ENCODE assay signal across 15 cellular contexts in the genomic region with DNA sequence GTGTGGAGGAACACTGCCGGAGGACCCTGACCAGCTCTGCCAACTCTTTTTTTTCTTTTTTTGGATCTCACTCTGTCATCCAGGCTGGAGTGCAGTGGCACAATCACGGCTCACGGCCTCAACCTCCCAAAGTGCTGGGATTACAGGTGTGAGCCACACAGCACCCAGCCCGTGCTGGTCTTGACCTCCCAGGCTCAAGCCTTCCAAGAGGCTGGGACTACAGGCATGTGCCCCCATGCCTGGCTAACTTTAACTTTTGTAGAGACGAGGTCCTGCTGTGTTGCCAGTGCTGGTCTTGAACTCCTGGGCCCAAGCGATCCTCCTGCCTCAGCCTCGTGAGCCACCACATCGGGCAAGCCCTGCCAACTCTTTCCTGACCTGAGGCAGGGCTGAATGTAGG. TPM values are rescaled to one million over a fixed set of nuclear protein-coding genes. Genes with fewer than 3 reads are reported as not detected.
DNase-seq lines count a peak whose midpoint lies in the region; ATAC-seq and TF ChIP-seq lines count a peak whose summit lies in the region.
"Had no signal": no experiment of that assay in that cellular context is flagged by ENCODE, and none has a peak within 500 bp of the region (broad histone marks: within the 10 kb centered on the region; RNA-seq: fewer than 3 reads in every experiment).

No MANE protein-coding gene starts in this region.

- no peaks in the 10 kb centered on the region for H3K9me3 ChIP-seq in CD8-positive, alpha-beta T cell (ENCODE audit: low read length)
- H3K9me3 ChIP-seq in naive thymus-derived CD4-positive, alpha-beta T cell (ENCODE audit: control insufficient read depth in 2 of 3, low read length in 3 of 3): no peaks in the 10 kb centered on the region
- H3K9me3 ChIP-seq: right atrium auricular region had no signal

- ATAC-seq in CD8-positive, alpha-beta T cell: no peak
- no peak for ATAC-seq in activated T-helper 17 cell treated with anti-CD3 and anti-CD28 coated beads, Interleukin-2, amount 50 U/mL, for 72 hours (replicated peaks)
- ATAC-seq in naive thymus-derived CD4-positive, alpha-beta T cell: no peak

- no peaks in the 10 kb centered on the region for H3K27me3 Mint-ChIP-seq in CD8-positive, alpha-beta T cell (ENCODE audit: low read depth)
- H3K27me3 Mint-ChIP-seq in activated T-helper 17 cell treated with anti-CD3 and anti-CD28 coated beads, Interleukin-2, amount 50 U/mL, for 72 hours: no peaks in the 10 kb centered on the region
- no peaks in the 10 kb centered on the region for H3K27me3 Mint-ChIP-seq in naive thymus-derived CD4-positive, alpha-beta T cell

- H3K4me3 ChIP-seq in CD8-positive, alpha-beta T cell (ENCODE audit: low read depth, low read length): no peak overlapping the region
- peak overlapping the region; percentile 76 for H3K4me3 ChIP-seq in GM12865 (ENCODE audit: low read depth, low read length)
- H3K4me3 ChIP-seq in naive thymus-derived CD4-positive, alpha-beta T cell (ENCODE audit: low read length): no peak overlapping the region
- H3K4me3 ChIP-seq: right atrium auricular region had no signal

- intact Hi-C loops in CD8-positive, alpha-beta T cell (cut with DNase I, micrococcal nuclease): no loop called here
- intact Hi-C loops in naive thymus-derived CD4-positive, alpha-beta T cell (cut with micrococcal nuclease): no loop called here

- no peak for DNase-seq in CD8-positive, alpha-beta T cell
- DNase-seq in GM12865 (ENCODE audit: low read depth) (peak; percentile 18), GM19238 (ENCODE audit: insufficient read length, low spot score) (no peak), HuH-7.5 (ENCODE audit: low spot score) (no peak), SIG-M5 (lab: John Stamatoyannopoulos, UW) (no peak)
- no peak for DNase-seq in naive thymus-derived CD4-positive, alpha-beta T cell
- DNase-seq: activated naive CD4-positive, alpha-beta T cell treated with anti-CD3 and anti-CD28 coated beads for 36 hours; caudate nucleus; erythroblast; HCEC 1CT; NCI-H2029; stimulated activated CD4-positive, alpha-beta T cell treated with anti-CD3 and anti-CD28 coated beads, Interleukin-2, amount 100 ng/mL, for 24 hours had no signal

- no peaks in the 10 kb centered on the region for H3K9me3 Mint-ChIP-seq in CD8-positive, alpha-beta T cell
- H3K9me3 Mint-ChIP-seq in activated T-helper 17 cell treated with anti-CD3 and anti-CD28 coated beads, Interleukin-2, amount 50 U/mL, for 72 hours: no peaks in the 10 kb centered on the region
- H3K9me3 Mint-ChIP-seq in naive thymus-derived CD4-positive, alpha-beta T cell: peaks cover 0 to 9% (median 3%) of the 10 kb centered on the region in 11 donors
- H3K9me3 Mint-ChIP-seq: activated naive CD4-positive, alpha-beta T cell treated with anti-CD3 and anti-CD28 coated beads for 36 hours; nephron had no signal

- H3K4me3 Mint-ChIP-seq in CD8-positive, alpha-beta T cell: peak overlapping the region; percentile 60
- peak overlapping the region; percentile 27 for H3K4me3 Mint-ChIP-seq in activated T-helper 17 cell treated with anti-CD3 and anti-CD28 coated beads, Interleukin-2, amount 50 U/mL, for 72 hours
- peak overlapping the region; percentile 29 to 87 (median 58) for H3K4me3 Mint-ChIP-seq in naive thymus-derived CD4-positive, alpha-beta T cell
- H3K4me3 Mint-ChIP-seq: activated naive CD4-positive, alpha-beta T cell treated with anti-CD3 and anti-CD28 coated beads for 36 hours had no signal

- H3K36me3 ChIP-seq in CD8-positive, alpha-beta T cell (ENCODE audit: insufficient read depth, low read length): no peaks in the 10 kb centered on the region
- no peaks in the 10 kb centered on the region for H3K36me3 ChIP-seq in naive thymus-derived CD4-positive, alpha-beta T cell (ENCODE audit: control insufficient read depth in 2 of 3, insufficient read depth in 3 of 3, low read length in 3 of 3)
- H3K36me3 ChIP-seq: right atrium auricular region had no signal

- no peak for TF ChIP-seq CTCF in CD8-positive, alpha-beta T cell (IDR thresholded peaks at IDR 0.05)
- no peak for TF ChIP-seq CTCF in GM12865 (IDR thresholded peaks at IDR 0.05; ENCODE audit: insufficient read depth, low read depth, low read length, missing control alignments)

- H3K4me1 Mint-ChIP-seq in CD8-positive, alpha-beta T cell (ENCODE audit: low read depth): peaks cover 62% of the 10 kb centered on the region
- peaks cover 23% of the 10 kb centered on the region for H3K4me1 Mint-ChIP-seq in activated T-helper 17 cell treated with anti-CD3 and anti-CD28 coated beads, Interleukin-2, amount 50 U/mL, for 72 hours
- H3K4me1 Mint-ChIP-seq in naive thymus-derived CD4-positive, alpha-beta T cell: peaks cover 49 to 72% (median 61%) of the 10 kb centered on the region in 7 donors

- CTCF ChIA-PET in CD8-positive, alpha-beta T cell (lab: Charles Lee): interaction anchor here (0.6 kb wide), 1 partner anchor 971 kb away, joined by 3 read pairs; no protein-coding TSS in a partner anchor
- CTCF ChIA-PET in naive thymus-derived CD4-positive, alpha-beta T cell (lab: Charles Lee): interaction anchor here (0.7 kb wide), 1 partner anchor 11 kb away, joined by 3 read pairs; no protein-coding TSS in a partner anchor

- H3K4me1 ChIP-seq in CD8-positive, alpha-beta T cell (ENCODE audit: insufficient read depth, low read length): peaks cover 37% of the 10 kb centered on the region
- H3K4me1 ChIP-seq in naive thymus-derived CD4-positive, alpha-beta T cell (ENCODE audit: control insufficient read depth in 2 of 2, insufficient read depth in 2 of 2, low read length in 2 of 2): peaks cover 10 to 16% of the 10 kb centered on the region in 2 donors
- H3K4me1 ChIP-seq: right atrium auricular region had no signal

- peaks cover 12% of the 10 kb centered on the region for H3K36me3 Mint-ChIP-seq in CD8-positive, alpha-beta T cell
- H3K36me3 Mint-ChIP-seq in activated T-helper 17 cell treated with anti-CD3 and anti-CD28 coated beads, Interleukin-2, amount 50 U/mL, for 72 hours (ENCODE audit: low read depth): no peaks in the 10 kb centered on the region
- peaks cover 3 to 24% (median 15%) of the 10 kb centered on the region in 5 donors for H3K36me3 Mint-ChIP-seq in naive thymus-derived CD4-positive, alpha-beta T cell

- H3K27me3 ChIP-seq in CD8-positive, alpha-beta T cell (ENCODE audit: insufficient read depth, low read length): no peaks in the 10 kb centered on the region
- H3K27me3 ChIP-seq in naive thymus-derived CD4-positive, alpha-beta T cell (ENCODE audit: control insufficient read depth in 2 of 2, insufficient read depth in 2 of 2, low read length in 2 of 2): no peaks in the 10 kb centered on the region
- H3K27me3 ChIP-seq: right atrium auricular region had no signal

- no peak overlapping the region for H3K27ac ChIP-seq in CD8-positive, alpha-beta T cell (ENCODE audit: low read depth, low read length)
- no peak overlapping the region for H3K27ac ChIP-seq in naive thymus-derived CD4-positive, alpha-beta T cell (ENCODE audit: low read depth, low read length)
- H3K27ac ChIP-seq: right atrium auricular region had no signal

- H3K27ac Mint-ChIP-seq in CD8-positive, alpha-beta T cell: no peak overlapping the region
- no peak overlapping the region for H3K27ac Mint-ChIP-seq in activated T-helper 17 cell treated with anti-CD3 and anti-CD28 coated beads, Interleukin-2, amount 50 U/mL, for 72 hours
- H3K27ac Mint-ChIP-seq in naive thymus-derived CD4-positive, alpha-beta T cell: peak overlapping the region in 1 of 9 donors; percentile 30
- H3K27ac Mint-ChIP-seq: activated naive CD4-positive, alpha-beta T cell treated with anti-CD3 and anti-CD28 coated beads for 36 hours had no signal

- POLR2A ChIA-PET in CD8-positive, alpha-beta T cell (lab: Charles Lee): no interaction called here
- POLR2A ChIA-PET in naive thymus-derived CD4-positive, alpha-beta T cell (lab: Charles Lee): interaction anchor here (0.7 kb wide), 1 partner anchor 36 kb away, joined by 4 read pairs; no protein-coding TSS in a partner anchor

RNA-seq across cellular contexts. Expression of gene GCNT2, which starts 11.2 kb away (rescaled TPM):
- total RNA-seq in CD8-positive, alpha-beta T cell: 1 to 10 TPM in 1 of 2 experiments, under 1 TPM in 1; 0.79 to 1.1 TPM
- total RNA-seq in activated T-helper 17 cell treated with anti-CD3 and anti-CD28 coated beads, Interleukin-2, amount 50 U/mL, for 72 hours: under 1 TPM; 0.64 to 0.73 TPM
- 1 to 10 TPM; 3.2 to 8.5 (median 3.8) TPM for total RNA-seq in naive thymus-derived CD4-positive, alpha-beta T cell
- polyA plus RNA-seq in naive thymus-derived CD4-positive, alpha-beta T cell: under 1 TPM; 0.45 to 0.91 TPM
